ENCODE assay signal across 17 cellular contexts in genomic region chr11:100817620-100818019, GRCh38.
DNase-seq lines count a peak whose midpoint lies in the region; ATAC-seq and TF ChIP-seq lines count a peak whose summit lies in the region.
"Had no signal": no experiment of that assay in that cellular context is flagged by ENCODE, and none has a peak within 500 bp of the region (broad histone marks: within the 10 kb centered on the region; RNA-seq: fewer than 3 reads in every experiment).

No MANE protein-coding gene starts in this region.

- intact Hi-C loops in HCT116 (cut with micrococcal nuclease) (no loop called here), PC-3 (cut with micrococcal nuclease) (loop anchor here (5.0 kb wide), 1 partner anchor 35 kb away; no protein-coding TSS in a partner anchor), right lobe of liver (cut with DNase I) (no loop called here)

- H3K27me3 Mint-ChIP-seq in glutamatergic neuron (ENCODE audit: unreplicated experiment): no peaks in the 10 kb centered on the region
- H3K27me3 Mint-ChIP-seq: CD4-positive, alpha-beta T cell had no signal

- H3K36me3 Mint-ChIP-seq in glutamatergic neuron (ENCODE audit: unreplicated experiment): no peaks in the 10 kb centered on the region

- no peaks in the 10 kb centered on the region for H3K9me3 Mint-ChIP-seq in glutamatergic neuron (ENCODE audit: unreplicated experiment)

- H3K9ac ChIP-seq in HCT116 (ENCODE audit: low read length): no peak overlapping the region
- H3K9ac ChIP-seq in PC-3 (ENCODE audit: low read length): no peak overlapping the region

- H3K9me2 ChIP-seq in HCT116 (ENCODE audit: insufficient read depth): no peaks in the 10 kb centered on the region
- no peaks in the 10 kb centered on the region for H3K9me2 ChIP-seq in PC-3 (replicated peaks; ENCODE audit: low read length)

- H3K27ac Mint-ChIP-seq in glutamatergic neuron (ENCODE audit: unreplicated experiment): no peak overlapping the region
- H3K27ac Mint-ChIP-seq: CD4-positive, alpha-beta T cell had no signal

- no peaks in the 10 kb centered on the region for H4K20me1 ChIP-seq in HCT116 (ENCODE audit: insufficient read depth)
- H4K20me1 ChIP-seq in PC-3 (ENCODE audit: low read length): no peaks in the 10 kb centered on the region

- H3K4me3 Mint-ChIP-seq in glutamatergic neuron (ENCODE audit: unreplicated experiment): no peak overlapping the region
- H3K4me3 Mint-ChIP-seq: CD4-positive, alpha-beta T cell had no signal

- peaks cover 5% of the 10 kb centered on the region for H3K4me1 Mint-ChIP-seq in glutamatergic neuron (ENCODE audit: low read depth, unreplicated experiment)

- POLR2A ChIA-PET in HCT116 (lab: Charles Lee) (no interaction called here), PC-3 (lab: Charles Lee; ENCODE audit: unreplicated experiment) (interaction anchor here (0.5 kb wide), 1 partner anchor 39 kb away, joined by 3 read pairs; no protein-coding TSS in a partner anchor)

- H2AFZ ChIP-seq in HCT116 (ENCODE audit: low read depth, low read length, poor library complexity, severe bottlenecking) (no peak overlapping the region), PC-3 (ENCODE audit: low read length) (no peak overlapping the region)

- H3K79me2 ChIP-seq in HCT116 (ENCODE audit: insufficient read depth, low read length) (no peaks in the 10 kb centered on the region; the same call in 1 of the 2 replicates), PC-3 (ENCODE audit: low read length) (no peaks in the 10 kb centered on the region; the same call in 1 of the 2 replicates)

- H3K4me1 ChIP-seq in HCT116 (ENCODE audit: control insufficient read depth in 1 of 2, insufficient read depth in 2 of 2, low read length in 2 of 2) (peaks cover 4 to 6% of the 10 kb centered on the region in 2 experiments; a peak in 3 of 4 replicates), PC-3 (ENCODE audit: insufficient read depth, low read length) (peaks cover 20% of the 10 kb centered on the region), right lobe of liver (peaks cover 0 to 1% (median 0%) of the 10 kb centered on the region in 4 donors)

- DNase-seq in AG09309 (ENCODE audit: low read depth) (no peak), HCT116 (ENCODE audit: low read depth, low spot score) (no peak), PC-3 (no peak), glutamatergic neuron (no peak), HCEC 1CT (no peak), right lobe of liver (no peak)
- DNase-seq: CD4-positive, alpha-beta T cell; DMS79; MV-4-11; NCI-H1417; NCI-H187 treated with DMSO at 0.1 percent for 48 hours; NCI-H345; NCI-H526 treated with DMSO at 0.1 percent for 48 hours; SW 1271 had no signal

- WGBS in right lobe of liver (ENCODE audit: insufficient coverage, low coverage, low lambda C conversion rate, missing lambda C conversion rate): 57% methylated on average over 2 of the region's 2 CpGs

- TF ChIP-seq POLR2A in HCT116 (IDR thresholded peaks at IDR 0.05; ENCODE audit: borderline replicate concordance, extremely low read depth, insufficient read depth, insufficient read length) (no peak), right lobe of liver (IDR thresholded peaks at IDR 0.05) (no peak)

- H3K27ac ChIP-seq in HCT116 (ENCODE audit: low read depth, low read length) (no peak overlapping the region), PC-3 (ENCODE audit: low read length) (no peak overlapping the region), right lobe of liver (no peak overlapping the region)
- H3K27ac ChIP-seq: HL-60 had no signal

- H3K4me2 ChIP-seq in HCT116 (ENCODE audit: low read length): no peak overlapping the region
- H3K4me2 ChIP-seq in PC-3 (ENCODE audit: low read length): no peak overlapping the region

- no peak for ATAC-seq in HCT116
- no peak for ATAC-seq in PC-3
- no peak for ATAC-seq in right lobe of liver
- ATAC-seq in HG03565 (IDR thresholded peaks at IDR 0.05; ENCODE audit: unreplicated experiment): no peak
- no peak for ATAC-seq in HG02938 (IDR thresholded peaks at IDR 0.05; ENCODE audit: unreplicated experiment)

- no peaks in the 10 kb centered on the region for H3K36me3 ChIP-seq in HCT116 (ENCODE audit: control insufficient read depth in 1 of 2, insufficient read depth in 2 of 2, low read length in 2 of 2)
- H3K36me3 ChIP-seq in PC-3 (ENCODE audit: low read depth, low read length): no peaks in the 10 kb centered on the region
- no peaks in the 10 kb centered on the region for H3K36me3 ChIP-seq in right lobe of liver

- RAD21 ChIA-PET in HCT116 (lab: Charles Lee; ENCODE audit: low non-redundant PET in 1 of 2, low total read pairs in 2 of 2, uncharacterized antibody in 2 of 2, unreplicated experiment in 2 of 2): no interaction called here

- H3K9me3 ChIP-seq in HCT116 (ENCODE audit: control insufficient read depth in 1 of 2, insufficient read depth in 1 of 2, low read depth in 1 of 2, low read length in 2 of 2): no peaks in the 10 kb centered on the region
- H3K9me3 ChIP-seq in PC-3 (ENCODE audit: low read length): no peaks in the 10 kb centered on the region
- H3K9me3 ChIP-seq in right lobe of liver: no peaks in the 10 kb centered on the region

- H3K4me3 ChIP-seq in AG09309 (ENCODE audit: control insufficient read depth, low read depth, low read length) (no peak overlapping the region), HCT116 (replicated peaks in 1 of 2; ENCODE audit: low read depth in 1 of 2, low read length in 2 of 2) (no peak overlapping the region), PC-3 (ENCODE audit: low read length) (no peak overlapping the region), right lobe of liver (no peak overlapping the region)

- peak; percentile 13 for TF ChIP-seq CTCF in AG09309 (IDR thresholded peaks at IDR 0.05; ENCODE audit: control insufficient read depth, insufficient read depth, low read depth, low read length, missing control alignments)
- TF ChIP-seq CTCF in HCT116 (IDR thresholded peaks at IDR 0.05 in 2 of 3, conservative IDR thresholded peaks at IDR 0.05 in 1 of 3; ENCODE audit: borderline replicate concordance in 1 of 3, insufficient read depth in 1 of 3, low read depth in 2 of 3, low read length in 2 of 3): peak in 2 of 3 experiments; percentile 32 to 40; a peak in 4 of 6 replicates
- peak; percentile 45 for TF ChIP-seq CTCF in PC-3 (conservative IDR thresholded peaks at IDR 0.05; ENCODE audit: low read depth, low read length)
- peak; percentile 18 for TF ChIP-seq CTCF in glutamatergic neuron (IDR thresholded peaks at IDR 0.05; ENCODE audit: partially characterized antibody, unreplicated experiment)
- TF ChIP-seq CTCF in right lobe of liver (IDR thresholded peaks at IDR 0.05): no peak

- no peaks in the 10 kb centered on the region for H3F3A ChIP-seq in PC-3 (ENCODE audit: low read length, unreplicated experiment)

- H3K27me3 ChIP-seq in HCT116 (ENCODE audit: insufficient read depth, low read length) (no peaks in the 10 kb centered on the region), PC-3 (ENCODE audit: low read length) (no peaks in the 10 kb centered on the region), right lobe of liver (no peaks in the 10 kb centered on the region)

- TF ChIP-seq RAD21 in HCT116 (IDR thresholded peaks at IDR 0.05; ENCODE audit: low read depth): no peak

- CTCF ChIA-PET in HCT116 (lab: Charles Lee) (interaction anchor here (1.1 kb wide), 1 partner anchor 15 kb away, joined by 3 read pairs; no protein-coding TSS in a partner anchor), PC-3 (lab: Charles Lee) (interaction anchor here (0.6 kb wide), 2 partner anchors 14 to 19 kb away, joined by 4 read pairs; no protein-coding TSS in a partner anchor)

- BruUV-seq in HCT116 (replicated peaks; lab: Mats Ljungman, UMichigan) (no TSS peak), PC-3 (replicated peaks; lab: Mats Ljungman, UMichigan) (no TSS peak)

TF ChIP-seq in HCT116, 20 proteins besides CTCF, POLR2A, EP300 and RAD21 (continues in another document):
- TF ChIP-seq SRF (IDR thresholded peaks at IDR 0.05; ENCODE audit: low read depth) (no peak), FOSL1 (IDR thresholded peaks at IDR 0.05; ENCODE audit: low read depth) (no peak), CBX3 (IDR thresholded peaks at IDR 0.05; ENCODE audit: low read depth) (no peak), JUND (IDR thresholded peaks at IDR 0.05) (no peak), ZNF274 (IDR thresholded peaks at IDR 0.05; ENCODE audit: low read depth, low read length) (no peak), ZBTB33 (IDR thresholded peaks at IDR 0.05; ENCODE audit: extremely low read depth, insufficient replicate concordance, low read length) (no peak), EZH2phosphoT487 (IDR thresholded peaks at IDR 0.05; ENCODE audit: borderline replicate concordance) (no peak), TCF7L2 (IDR thresholded peaks at IDR 0.05; ENCODE audit: borderline replicate concordance, extremely low read depth, insufficient read depth, insufficient read length) (no peak), ELF1 (IDR thresholded peaks at IDR 0.05; ENCODE audit: borderline replicate concordance, low read depth) (no peak), SIN3A (IDR thresholded peaks at IDR 0.05; ENCODE audit: low read depth) (no peak), ZFX (IDR thresholded peaks at IDR 0.05) (no peak), EZH2 (IDR thresholded peaks at IDR 0.05) (no peak), ATF3 (IDR thresholded peaks at IDR 0.05) (no peak), YY1 (IDR thresholded peaks at IDR 0.05; ENCODE audit: extremely low read depth, insufficient replicate concordance, low read depth, low read length) (no peak), POLR2AphosphoS5 (IDR thresholded peaks at IDR 0.05; ENCODE audit: low read depth, low read length) (no peak)
- TF ChIP-seq, protein P1, sequence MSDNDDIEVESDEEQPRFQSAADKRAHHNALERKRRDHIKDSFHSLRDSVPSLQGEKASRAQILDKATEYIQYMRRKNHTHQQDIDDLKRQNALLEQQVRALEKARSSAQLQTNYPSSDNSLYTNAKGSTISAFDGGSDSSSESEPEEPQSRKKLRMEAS (IDR thresholded peaks at IDR 0.05): no peak

Comparison
In these comparisons a context has a peak if more than half of its experiments do, and no peak if none do; other contexts are left out.
1. CTCF ChIP-seq: peak in AG09309 (single experiment), HCT116 (2 of 3), PC-3 (single experiment) and glutamatergic neuron (single experiment); none in right lobe of liver (0 of 4).